19 cellular contexts compared by ENCODE assay signal in the genomic region with DNA sequence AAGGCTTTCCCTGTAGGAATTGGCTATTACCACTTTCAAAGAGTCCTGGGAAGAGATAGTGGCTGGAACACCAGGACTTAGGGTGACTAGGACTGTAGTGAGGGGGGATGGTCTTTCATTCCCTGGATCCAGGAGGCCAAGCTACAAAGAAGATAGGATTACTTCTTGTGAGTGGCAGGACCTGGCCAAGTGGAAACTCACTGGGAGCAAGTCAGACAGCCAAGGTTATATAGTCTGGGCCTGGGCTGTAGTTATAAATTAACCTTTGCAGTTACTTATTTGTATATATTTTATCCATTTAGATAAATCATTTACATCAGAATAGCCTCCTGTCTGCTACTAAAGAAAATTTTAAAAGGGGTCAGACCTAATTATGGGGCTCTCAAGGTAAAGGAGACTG.
"Had no signal": no experiment of that assay in that cellular context is flagged by ENCODE, and none has a peak within 500 bp of the region (broad histone marks: within the 10 kb centered on the region; RNA-seq: fewer than 3 reads in every experiment).

No MANE protein-coding gene starts in this region.

- H3K4me1 ChIP-seq: colonic mucosa, foreskin keratinocyte, pancreas, right lobe of liver, tibial artery, upper lobe of right lung, vagina had no signal

- ATAC-seq: foreskin keratinocyte; heart right ventricle; left cardiac atrium; natural killer cell; pancreas; right lobe of liver; stimulated activated effector memory CD8-positive, alpha-beta T cell treated with anti-CD3 and anti-CD28 coated beads, Interleukin-12 subunit alpha, Interleukin-12 subunit beta, amount 100 ng/mL, for 72 hours; stimulated activated naive CD8-positive, alpha-beta T cell treated with anti-CD3 and anti-CD28 coated beads, Interleukin-15, Interleukin-2, amounts not matched to agents 100 U/mL and 50 U/mL, for 24 hours; upper lobe of right lung had no signal

- H3K36me3 ChIP-seq: colonic mucosa, heart right ventricle, neural progenitor cell, pancreas, right lobe of liver, tibial artery, upper lobe of right lung, vagina had no signal

- H3K4me3 ChIP-seq: colonic mucosa, heart right ventricle, neural progenitor cell, pancreas, right lobe of liver, tibial artery, upper lobe of right lung, vagina had no signal

- H3K27ac ChIP-seq: colonic mucosa, foreskin keratinocyte, heart right ventricle, neural progenitor cell, pancreas, right lobe of liver, tibial artery, upper lobe of right lung, vagina had no signal

- H3K9me3 ChIP-seq: colonic mucosa, heart right ventricle, pancreas, right lobe of liver, tibial artery, upper lobe of right lung, vagina had no signal

- H3K27me3 ChIP-seq: colonic mucosa, foreskin keratinocyte, heart right ventricle, neural progenitor cell, pancreas, right lobe of liver, tibial artery, upper lobe of right lung, vagina had no signal

- DNase-seq: colonic mucosa; dermis blood vessel endothelial cell; erythroblast; foreskin keratinocyte; heart right ventricle; hypothalamus; left cardiac atrium; natural killer cell; occipital lobe; pancreas; right lobe of liver; stimulated activated CD4-positive, alpha-beta T cell treated with anti-CD3 and anti-CD28 coated beads, Interleukin-4, amount 100 ng/mL, for 1 hour; stimulated activated CD8-positive, alpha-beta memory T cell treated with anti-CD3 and anti-CD28 coated beads, Interleukin-4, amount 100 ng/mL, for 48 hours; stimulated activated naive CD8-positive, alpha-beta T cell treated with anti-CD3 and anti-CD28 coated beads, Interleukin-15, Interleukin-2, amounts not matched to agents 100 U/mL and 50 U/mL, for 24 hours; tibial artery; upper lobe of right lung had no signal
